Comparison of ENCODE assay signal across 10 cellular contexts in genomic region chr12:1130164-1130563, GRCh38.
A peak's percentile ranks its signal among the peaks of the same experiment; 100 is the strongest.
DNase-seq lines count a peak whose midpoint lies in the region; ATAC-seq and TF ChIP-seq lines count a peak whose summit lies in the region.
"Had no signal": no experiment of that assay in that cellular context is flagged by ENCODE, and none has a peak within 500 bp of the region (broad histone marks: within the 10 kb centered on the region; RNA-seq: fewer than 3 reads in every experiment).

No MANE protein-coding gene starts in this region.

- no peaks in the 10 kb centered on the region for H3K9me3 Mint-ChIP-seq in endodermal cell

- peak; percentile 62 for ATAC-seq in SK-N-SH treated with all-trans-retinoic acid at 6 μM for 48 hours
- peak; percentile 93 for ATAC-seq in left colon
- ATAC-seq in GM21717 (IDR thresholded peaks at IDR 0.05; ENCODE audit: unreplicated experiment): no peak
- no peak for ATAC-seq in HG03460 (IDR thresholded peaks at IDR 0.05; ENCODE audit: unreplicated experiment)
- no peak for ATAC-seq in GM19023 (IDR thresholded peaks at IDR 0.05; ENCODE audit: unreplicated experiment)

- TF ChIP-seq CTCF in HEK293 (tag by site-specific recombination; IDR thresholded peaks at IDR 0.05): no peak
- TF ChIP-seq CTCF in endodermal cell (conservative IDR thresholded peaks at IDR 0.05): no peak

- CTCF ChIA-PET in HEK293 (lab: Yijun Ruan, JAX): interaction anchor here (0.8 to 1.8 kb wide), 3 partner anchors 12 to 453 kb away, joined by 4 to 14 read pairs (median 6); no protein-coding TSS in a partner anchor

- peaks cover 8% of the 10 kb centered on the region for H3K27me3 Mint-ChIP-seq in endodermal cell (ENCODE audit: insufficient read depth)

- no peak overlapping the region for H3K4me3 ChIP-seq in HEK293 (ENCODE audit: low read depth, low read length)
- no peak overlapping the region for H3K4me3 ChIP-seq in endodermal cell (ENCODE audit: low read length)

- H3K36me3 Mint-ChIP-seq in endodermal cell (ENCODE audit: low read depth): peaks cover 25% of the 10 kb centered on the region

- peaks cover 11% of the 10 kb centered on the region for H3K4me1 Mint-ChIP-seq in endodermal cell

- peak; percentile 11 for DNase-seq in A172 (ENCODE audit: low spot score)
- DNase-seq in left colon: peak; percentile 76 to 82
- no peak for DNase-seq in endodermal cell
- DNase-seq: NCI-H1694 treated with DMSO at 0.1 percent for 48 hours; stimulated activated CD4-positive, alpha-beta T cell treated with anti-CD3 and anti-CD28 coated beads, Interleukin-4, amount 100 ng/mL, for 1 hour had no signal

- H3K27ac ChIP-seq in HEK293 (ENCODE audit: extremely low read depth, low read depth, low read length) (peak overlapping the region; percentile 37; the same call in 1 of the 2 replicates), endodermal cell (ENCODE audit: low read depth, low read length) (no peak overlapping the region)

- H3K4me1 ChIP-seq in HEK293 (ENCODE audit: control insufficient read depth, insufficient read depth, low read length) (peaks cover 8% of the 10 kb centered on the region), endodermal cell (ENCODE audit: control insufficient read depth, insufficient read depth, low read length) (no peaks in the 10 kb centered on the region)

- H3K27me3 ChIP-seq in endodermal cell (ENCODE audit: control insufficient read depth, insufficient read depth, low read length, poor library complexity, severe bottlenecking): peaks cover 6% of the 10 kb centered on the region

- H3K36me3 ChIP-seq in HEK293 (ENCODE audit: control insufficient read depth in 2 of 2, insufficient read depth in 1 of 2, low read length in 2 of 2) (no peaks in the 10 kb centered on the region), endodermal cell (ENCODE audit: control insufficient read depth, insufficient read depth, low read length) (peaks cover 3% of the 10 kb centered on the region)

- no peaks in the 10 kb centered on the region for H3K9me3 ChIP-seq in HEK293 (ENCODE audit: control insufficient read depth, insufficient read depth, low read depth, low read length)
- no peaks in the 10 kb centered on the region for H3K9me3 ChIP-seq in endodermal cell (ENCODE audit: control insufficient read depth, low read length)

- H3K27ac Mint-ChIP-seq in endodermal cell: no peak overlapping the region

- 83 to 88% methylated on average over 3 of the region's 3 CpGs for WGBS in endodermal cell (ENCODE audit: insufficient coverage in 1 of 2, insufficient read length in 1 of 2), 2 experiments

- intact Hi-C loops in left colon (cut with DNase I, micrococcal nuclease): loop anchor here in 1 of 2 donors (5.0 kb wide), 1 partner anchor 457 kb away; no protein-coding TSS in a partner anchor

- H3K4me3 Mint-ChIP-seq in endodermal cell: no peak overlapping the region

- POLR2A ChIA-PET in HEK293 (lab: Yijun Ruan, JAX): interaction anchor here (0.6 kb wide), 3 partner anchors 40 to 1828 kb away, joined by 3 to 6 read pairs (median 4); partner anchors contain the start of gene RAD52

- H3K9ac ChIP-seq in endodermal cell (ENCODE audit: extremely low read depth, low read length, poor library complexity, severe bottlenecking): no peak overlapping the region

TF ChIP-seq in HEK293, 187 proteins besides CTCF, POLR2A, EP300 and RAD21:
- TF ChIP-seq ZNF223 (tag by site-specific recombination; IDR thresholded peaks at IDR 0.05) (no peak), PRDM1 (tag by site-specific recombination; IDR thresholded peaks at IDR 0.05) (peak; percentile 88), ZBTB1 (tag by site-specific recombination; IDR thresholded peaks at IDR 0.05) (no peak), TRIM28 (IDR thresholded peaks at IDR 0.05; ENCODE audit: borderline replicate concordance, low read length) (peak; percentile 51; the same call in 1 of the 2 replicates), INSM2 (tag by site-specific recombination; IDR thresholded peaks at IDR 0.05) (no peak), ZNF501 (tag by site-specific recombination; IDR thresholded peaks at IDR 0.05) (0 out of 2 replicates have a peak, but pooled peaks have one; percentile 14), ZNF600 (tag by site-specific recombination; IDR thresholded peaks at IDR 0.05) (peak; percentile 73)
TF ChIP-seq in HEK293: peak in this region for 4.

TF ChIP-seq in SK-N-SH treated with all-trans-retinoic acid at 6 μM for 48 hours, 23 proteins besides CTCF, POLR2A, EP300 and RAD21:
- TF ChIP-seq ZNF70 (CRISPR knock-in tag; IDR thresholded peaks at IDR 0.05): no peak

Comparison
In these comparisons a context has a peak if more than half of its experiments do, and no peak if none do; other contexts are left out.
1. ATAC-seq: peak in SK-N-SH treated with all-trans-retinoic acid at 6 μM for 48 hours (single experiment) and left colon (single experiment); none in GM21717 (single experiment), HG03460 (single experiment) and GM19023 (single experiment).